24 cellular contexts compared by ENCODE assay signal in the genomic region with DNA sequence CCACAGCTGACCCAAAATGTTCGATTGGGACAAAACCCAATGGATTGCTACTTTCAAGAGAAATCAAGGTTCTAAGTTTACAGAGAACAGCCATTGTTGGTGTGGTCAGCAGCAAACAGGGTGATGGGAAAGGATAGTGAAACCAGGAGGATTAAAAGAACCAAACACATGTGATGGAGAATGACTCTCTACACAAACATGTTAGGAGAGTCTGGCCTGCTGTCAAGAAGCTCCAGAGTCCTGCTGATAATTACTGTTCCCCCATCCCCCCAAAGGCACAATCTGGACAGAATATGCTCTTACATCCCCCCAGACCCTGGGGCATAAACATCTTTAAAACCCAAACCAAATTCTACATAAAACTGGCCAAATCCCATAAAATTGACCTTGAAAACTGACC. TPM values are rescaled to one million over a fixed set of nuclear protein-coding genes. Genes with fewer than 3 reads are reported as not detected.
DNase-seq lines count a peak whose midpoint lies in the region; ATAC-seq, FAIRE-seq and TF ChIP-seq lines count a peak whose summit lies in the region.
"Had no signal": no experiment of that assay in that cellular context is flagged by ENCODE, and none has a peak within 500 bp of the region (broad histone marks: within the 10 kb centered on the region; RNA-seq: fewer than 3 reads in every experiment).

No MANE protein-coding gene starts in this region.

- H3K4me1 ChIP-seq in GM23248 (ENCODE audit: insufficient read depth) (peaks cover 11% of the 10 kb centered on the region), K562 (replicated peaks in 1 of 2; ENCODE audit: control insufficient read depth in 2 of 2, insufficient read depth in 2 of 2, low read length in 2 of 2) (peaks cover 8 to 23% of the 10 kb centered on the region in 2 experiments; a peak in 4 of 5 replicates), mesodermal cell (ENCODE audit: control insufficient read depth, insufficient read depth, low read length, poor library complexity, severe bottlenecking) (peaks cover 9% of the 10 kb centered on the region)
- H3K4me1 ChIP-seq: uterus had no signal

- H3K9me3 ChIP-seq in GM23248 (ENCODE audit: low read depth) (no peaks in the 10 kb centered on the region), K562 (replicated peaks; ENCODE audit: control insufficient read depth, insufficient read depth, low read depth, low read length) (peaks cover 24% of the 10 kb centered on the region), mesodermal cell (ENCODE audit: control insufficient read depth, low read length) (no peaks in the 10 kb centered on the region)
- H3K9me3 ChIP-seq: uterus had no signal

- ATAC-seq in K562 (no peak), HG03280 (IDR thresholded peaks at IDR 0.05; ENCODE audit: unreplicated experiment) (no peak), HG03108 (IDR thresholded peaks at IDR 0.05; ENCODE audit: unreplicated experiment) (no peak)
- ATAC-seq: left lobe of liver; SK-N-SH treated with all-trans-retinoic acid at 6 μM for 48 hours; stimulated activated memory B cell treated with anti-CD40 and anti-IgM and Interleukin-4, amounts not matched to agents 10 μg/mL and 1 μg/mL and 100 μg/mL, for 72 hours had no signal

- H3K36me3 ChIP-seq in GM23248 (ENCODE audit: low read depth) (no peaks in the 10 kb centered on the region), K562 (ENCODE audit: control insufficient read depth, insufficient read depth, low read length) (no peaks in the 10 kb centered on the region), mesodermal cell (ENCODE audit: control insufficient read depth, insufficient read depth, low read length) (no peaks in the 10 kb centered on the region)
- H3K36me3 ChIP-seq: cardiac muscle cell, neural progenitor cell, uterus had no signal

- H3K9me1 ChIP-seq in K562 (ENCODE audit: control insufficient read depth, insufficient read depth, low read length) = no peaks in the 10 kb centered on the region

- no peak for TF ChIP-seq CTCF in AG10803 (conservative IDR thresholded peaks at IDR 0.05; ENCODE audit: low read length)
- no peak for TF ChIP-seq CTCF in K562 (IDR thresholded peaks at IDR 0.05 in 2 of 3, conservative IDR thresholded peaks at IDR 0.05 in 1 of 3; ENCODE audit: insufficient read depth in 2 of 3, low read depth in 1 of 3, low read length in 3 of 3)
- TF ChIP-seq CTCF in HFFc6 (IDR thresholded peaks at IDR 0.05) = no peak

- H3K9ac ChIP-seq in GM23248 = no peak overlapping the region
- no peak overlapping the region for H3K9ac ChIP-seq in K562 (ENCODE audit: insufficient read depth in 1 of 2, low read depth in 2 of 2, low read length in 2 of 2)
- H3K9ac ChIP-seq: neural progenitor cell had no signal

- DNase-seq in AG10803 (ENCODE audit: low read depth) = peak; percentile 52
- peak; percentile 43 for DNase-seq in GM23248
- DNase-seq in K562 (ENCODE audit: extremely low read depth in 1 of 4, low spot score in 3 of 4) = no peak
- no peak for DNase-seq in HuH-7.5 (ENCODE audit: low spot score)
- no peak for DNase-seq in HFFc6
- DNase-seq: activated CD4-positive, alpha-beta T cell treated with anti-CD3 and anti-CD28 coated beads, Interleukin-2, amount 50 U/mL, for 48 hours; activated gamma-delta T cell treated with Interleukin-2 at 50 U/mL for 16 hours; CD4-positive, alpha-beta T cell; NCI-H187; NCI-H526; stimulated activated CD4-positive, alpha-beta T cell treated with anti-CD3 and anti-CD28 coated beads, Interleukin-2, amount 100 ng/mL, for 24 hours; uterus had no signal

- no peak overlapping the region for H2AFZ ChIP-seq in GM23248
- H2AFZ ChIP-seq in K562 (ENCODE audit: low read depth, low read length) = peak overlapping the region; percentile 12; the same call in 1 of the 2 replicates
- H2AFZ ChIP-seq: neural progenitor cell had no signal

- H3K4me1 Mint-ChIP-seq in HFFc6 (ENCODE audit: low read depth) = peaks cover 34% of the 10 kb centered on the region

- no peaks in the 10 kb centered on the region for H3K9me3 Mint-ChIP-seq in HFFc6
- H3K9me3 Mint-ChIP-seq: CD4-positive, alpha-beta T cell; dendritic cell treated with granulocyte-macrophage colony-stimulating factor and Interleukin-4, amounts not matched to agents 40 ng/mL and 50 ng/mL, for 4 days; neural progenitor cell; stimulated activated memory B cell treated with anti-CD40 and anti-IgM and Interleukin-4, amounts not matched to agents 10 μg/mL and 1 μg/mL and 100 μg/mL, for 72 hours had no signal

- no peak for TF ChIP-seq EP300 in K562 (IDR thresholded peaks at IDR 0.05; ENCODE audit: low read length)

- in situ Hi-C loops in GM23248 (cut with MboI) (no loop called here), K562 (cut with MboI) (no loop called here)

- H4K20me1 ChIP-seq in GM23248 (ENCODE audit: insufficient read depth) (no peaks in the 10 kb centered on the region), K562 (replicated peaks; ENCODE audit: control insufficient read depth, insufficient read depth, low read length) (no peaks in the 10 kb centered on the region)

- H3K27ac ChIP-seq in GM23248 (no peak overlapping the region), K562 (ENCODE audit: extremely low read depth, low read depth, low read length) (no peak overlapping the region), mesodermal cell (ENCODE audit: low read depth, low read length, severe bottlenecking) (peak overlapping the region; percentile 29)
- H3K27ac ChIP-seq: cardiac muscle cell, neural progenitor cell, RWPE1, skin epidermis, uterus had no signal

- no peak for TF ChIP-seq RAD21 in K562 (CRISPR knock-in tag; conservative IDR thresholded peaks at IDR 0.05 in 1 of 2, IDR thresholded peaks at IDR 0.05 in 1 of 2)

- no peak overlapping the region for H3K4me3 Mint-ChIP-seq in HFFc6
- H3K4me3 Mint-ChIP-seq: CD4-positive, alpha-beta T cell; dendritic cell treated with granulocyte-macrophage colony-stimulating factor and Interleukin-4, amounts not matched to agents 40 ng/mL and 50 ng/mL, for 4 days; neural progenitor cell; stimulated activated memory B cell treated with anti-CD40 and anti-IgM and Interleukin-4, amounts not matched to agents 10 μg/mL and 1 μg/mL and 100 μg/mL, for 72 hours had no signal

- H3K4me2 ChIP-seq in GM23248 (ENCODE audit: unreplicated experiment) = no peak overlapping the region
- H3K4me2 ChIP-seq in K562 (ENCODE audit: insufficient read depth, low read length) = no peak overlapping the region
- H3K4me2 ChIP-seq: neural progenitor cell had no signal

- intact Hi-C loops in K562 (cut with micrococcal nuclease) = no loop called here

- FAIRE-seq in K562 (lab: Jason Lieb, UNC) = no peak
- FAIRE-seq: H54 had no signal

- H3K27me3 ChIP-seq in GM23248 (replicated peaks; ENCODE audit: insufficient read depth) (no peaks in the 10 kb centered on the region), K562 (ENCODE audit: control insufficient read depth in 2 of 2, insufficient read depth in 2 of 2, low read length in 2 of 2) (no peaks in the 10 kb centered on the region)
- H3K27me3 ChIP-seq: cardiac muscle cell, neural progenitor cell, uterus had no signal

- no peak overlapping the region; the same call in 1 of the 2 replicates for H3K27ac Mint-ChIP-seq in HFFc6
- H3K27ac Mint-ChIP-seq: CD4-positive, alpha-beta T cell; dendritic cell treated with granulocyte-macrophage colony-stimulating factor and Interleukin-4, amounts not matched to agents 40 ng/mL and 50 ng/mL, for 4 days; neural progenitor cell; stimulated activated memory B cell treated with anti-CD40 and anti-IgM and Interleukin-4, amounts not matched to agents 10 μg/mL and 1 μg/mL and 100 μg/mL, for 72 hours had no signal

- no peak overlapping the region for H3K4me3 ChIP-seq in AG10803 (ENCODE audit: low read length)
- H3K4me3 ChIP-seq in GM23248 = no peak overlapping the region
- H3K4me3 ChIP-seq in K562 = no peak overlapping the region
- no peak overlapping the region for H3K4me3 ChIP-seq in mesodermal cell (ENCODE audit: extremely low read depth, insufficient read depth, low read length, poor library complexity, severe bottlenecking)
- H3K4me3 ChIP-seq: cardiac muscle cell, neural progenitor cell, skin epidermis, uterus had no signal

- 91 to 95% methylated on average over 1 of the region's 1 CpG for WGBS in GM23248 (ENCODE audit: low coverage in 1 of 2, low lambda C conversion rate in 2 of 2, missing lambda C conversion rate in 2 of 2), 2 experiments
- 47% methylated on average over 1 of the region's 1 CpG for WGBS in K562 (ENCODE audit: insufficient coverage, low coverage, missing lambda C conversion rate)
- 80 to 86% methylated on average over 1 of the region's 1 CpG for WGBS in mesodermal cell (ENCODE audit: insufficient coverage in 2 of 2), 2 experiments

- no peaks in the 10 kb centered on the region for H3K27me3 Mint-ChIP-seq in HFFc6 (ENCODE audit: insufficient read depth)
- H3K27me3 Mint-ChIP-seq: CD4-positive, alpha-beta T cell; dendritic cell treated with granulocyte-macrophage colony-stimulating factor and Interleukin-4, amounts not matched to agents 40 ng/mL and 50 ng/mL, for 4 days; stimulated activated memory B cell treated with anti-CD40 and anti-IgM and Interleukin-4, amounts not matched to agents 10 μg/mL and 1 μg/mL and 100 μg/mL, for 72 hours had no signal

- H3K36me3 Mint-ChIP-seq in HFFc6 (ENCODE audit: low read depth) = no peaks in the 10 kb centered on the region
- H3K36me3 Mint-ChIP-seq: stimulated activated memory B cell treated with anti-CD40 and anti-IgM and Interleukin-4, amounts not matched to agents 10 μg/mL and 1 μg/mL and 100 μg/mL, for 72 hours had no signal

- no peaks in the 10 kb centered on the region for H3K79me2 ChIP-seq in GM23248 (ENCODE audit: insufficient read depth)
- H3K79me2 ChIP-seq in K562 (ENCODE audit: control insufficient read depth, insufficient read depth, low read length) = no peaks in the 10 kb centered on the region

- H3F3A ChIP-seq in GM23248 (ENCODE audit: insufficient read depth) = no peaks in the 10 kb centered on the region

- BruUV-seq in K562 (replicated peaks; lab: Mats Ljungman, UMichigan) = no TSS peak

- POLR2A ChIA-PET in K562 (lab: Yijun Ruan, JAX) = interaction anchor here (0.5 kb wide), 1 partner anchor 1214 kb away, joined by 3 read pairs; no protein-coding TSS in a partner anchor

- CTCF ChIA-PET in K562 (lab: Yijun Ruan, JAX; ENCODE audit: low intra/inter-chr PET ratio) = interaction anchor here (0.7 kb wide), 1 partner anchor 1920 kb away, joined by 6 read pairs; no protein-coding TSS in a partner anchor

- no peak for TF ChIP-seq POLR2A in K562 (conservative IDR thresholded peaks at IDR 0.05)

- no peaks in the 10 kb centered on the region for H3K9me2 ChIP-seq in GM23248 (ENCODE audit: insufficient read depth)

RNA-seq across cellular contexts. Expression of gene ACYP2, which starts 32.0 kb away (rescaled TPM):
- 6.7 and 16.6 TPM in 2 replicates for total RNA-seq in GM23248 (2014; rRNA removed; shearing (Covaris generic))
- 41.6 and 42.7 TPM in 2 replicates for polyA plus RNA-seq in GM23248 (2016; fragmentation: Nextera tagmentation; extraction: Ambion mirVana)
- total RNA-seq in K562 (2011; cell fraction: chromatin; rRNA removed; ENCODE audit: low replicate concordance) = 3.8 and 6.9 TPM in 2 replicates
- 3.0 and 3.3 TPM in 2 replicates for total RNA-seq in K562 (2011; cell fraction: nucleolus; rRNA removed)
- 5.1 and 11.3 TPM in 2 replicates for total RNA-seq in K562 (2011; cell fraction: nucleoplasm; rRNA removed)
- 2.2 and 3.0 TPM in 2 replicates for total RNA-seq in K562 (2014; rRNA removed)
- 1.3 and 1.8 TPM in 2 replicates for total RNA-seq in K562 (2014; rRNA removed; fragmentation: Illumina TruSeq; extraction: Trizol)
- total RNA-seq in K562 (2015; rRNA removed; fragmentation: Illumina TruSeq; extraction: Trizol) = 1.9 and 2.2 TPM in 2 replicates
- total RNA-seq in K562 (2021) = 3.4 and 4.1 TPM in 2 replicates
- polyA plus RNA-seq in K562 (2011; rRNA removed) = 2.2 and 3.1 TPM in 2 replicates
- 2.8 and 3.8 TPM in 2 replicates for polyA plus RNA-seq in K562 (2011; cell fraction: cytosol; rRNA removed)
- 1.4 and 2.0 TPM in 2 replicates for polyA plus RNA-seq in K562 (2011; cell fraction: nucleus; rRNA removed)
- polyA plus RNA-seq in K562 (2012) = 5.2 and 6.5 TPM in 2 replicates
- 1.0 and 1.2 TPM in 2 replicates for polyA plus RNA-seq in K562 (2014; fragmentation: Illumina TruSeq; extraction: Trizol)
- 1 to 10 TPM; 1.9 to 2.2 TPM for polyA plus RNA-seq in K562 (2014; fragmentation: Nextera tagmentation; extraction: Ambion mirVana)
- 2.0 and 3.4 TPM in 2 replicates for polyA plus RNA-seq in K562 (2014; rRNA removed)
- 1.1 and 2.8 TPM in 2 replicates for polyA minus RNA-seq in K562 (2011; rRNA and poly(A)+ RNA removed)
- 1.0 and 1.4 TPM in 2 replicates for polyA minus RNA-seq in K562 (2011; cell fraction: cytosol; rRNA and poly(A)+ RNA removed)
- polyA minus RNA-seq in K562 (2011; cell fraction: nucleus; rRNA and poly(A)+ RNA removed) = 2.7 and 4.7 TPM in 2 replicates
- 11.2 TPM for polyA plus RNA-seq in mesodermal cell (2013, experiment 1 of 2)
- polyA plus RNA-seq in mesodermal cell (2013, experiment 2 of 2) = 11.0 TPM
- 10 to 100 TPM in 3 of 6 experiments, 1 to 10 TPM in 3; 8.6 to 15.8 (median 9.8) TPM for total RNA-seq in HFFc6 (2021; fragmentation: NEBNext Ultra II Directional; extraction: Animal tissue kit (Norgen Biotek cat#: 25700))

Comparison
In these comparisons a context has a peak if more than half of its experiments do, and no peak if none do; other contexts are left out.
1. DNase-seq: peak in AG10803 (single experiment) and GM23248 (single experiment); none in K562 (0 of 4), HuH-7.5 (single experiment) and HFFc6 (single experiment).